Comparison of ENCODE assay signal across 15 cellular contexts in genomic region chr6:160768101-160768500, GRCh38.
A peak's percentile ranks its signal among the peaks of the same experiment; 100 is the strongest.
DNase-seq lines count a peak whose midpoint lies in the region; ATAC-seq and TF ChIP-seq lines count a peak whose summit lies in the region.
"Had no signal": no experiment of that assay in that cellular context is flagged by ENCODE, and none has a peak within 500 bp of the region (broad histone marks: within the 10 kb centered on the region; RNA-seq: fewer than 3 reads in every experiment).

No MANE protein-coding gene starts in this region.

- H3K27me3 Mint-ChIP-seq in natural killer cell (ENCODE audit: low read depth in 2 of 2) (peaks cover 15 to 23% of the 10 kb centered on the region in 2 donors), nephron progenitor cell (ENCODE audit: low read depth, poor library complexity) (peaks cover 16% of the 10 kb centered on the region)
- peaks cover 23 to 32% of the 10 kb centered on the region in 2 donors for H3K27me3 Mint-ChIP-seq in natural killer cell treated with Interleukin-12 subunit alpha and Interleukin-12 subunit beta and Interleukin-15 and Interleukin-18, amount 100 ng/mL, for 72 hours
- H3K27me3 Mint-ChIP-seq in activated T-helper 1 cell treated with anti-CD3 and anti-CD28 coated beads, Interleukin-12 subunit alpha, Interleukin-12 subunit beta, Interleukin-2, Interleukin-4 antibody, amounts not matched to agents 30 ng/mL and 10 ng/mL and 1 ng/mL, durations not matched to agents 14 hours and 24 hours and 36 hours (ENCODE audit: insufficient read depth): peaks cover 23% of the 10 kb centered on the region

- TF ChIP-seq POLR2A in esophagus muscularis mucosa (IDR thresholded peaks at IDR 0.05; ENCODE audit: low read depth): no peak

- H3K9me3 Mint-ChIP-seq in natural killer cell (no peaks in the 10 kb centered on the region), nephron progenitor cell (no peaks in the 10 kb centered on the region)
- H3K9me3 Mint-ChIP-seq in natural killer cell treated with Interleukin-12 subunit alpha and Interleukin-12 subunit beta and Interleukin-15 and Interleukin-18, amount 100 ng/mL, for 72 hours: no peaks in the 10 kb centered on the region
- no peaks in the 10 kb centered on the region for H3K9me3 Mint-ChIP-seq in activated T-helper 1 cell treated with anti-CD3 and anti-CD28 coated beads, Interleukin-12 subunit alpha, Interleukin-12 subunit beta, Interleukin-2, Interleukin-4 antibody, amounts not matched to agents 30 ng/mL and 10 ng/mL and 1 ng/mL, durations not matched to agents 14 hours and 24 hours and 36 hours

- no peaks in the 10 kb centered on the region for H3K36me3 ChIP-seq in esophagus muscularis mucosa
- H3K36me3 ChIP-seq: Peyer's patch had no signal

- H3K27me3 ChIP-seq in esophagus muscularis mucosa: peaks cover 0 to 9% (median 0%) of the 10 kb centered on the region in 4 donors
- H3K27me3 ChIP-seq: Peyer's patch had no signal

- TF ChIP-seq CTCF in natural killer cell (IDR thresholded peaks at IDR 0.05): no peak
- TF ChIP-seq CTCF in esophagus muscularis mucosa (IDR thresholded peaks at IDR 0.05): no peak
- no peak for TF ChIP-seq CTCF in nephron progenitor cell (IDR thresholded peaks at IDR 0.05)

- peaks cover 7 to 17% (median 12%) of the 10 kb centered on the region in 4 donors for H3K4me1 ChIP-seq in esophagus muscularis mucosa

- no peak overlapping the region for H3K27ac ChIP-seq in esophagus muscularis mucosa (replicated peaks in 1 of 4)
- H3K27ac ChIP-seq: KMS-11, Peyer's patch, SK-N-MC had no signal

- H3K4me3 Mint-ChIP-seq in natural killer cell: peak overlapping the region; percentile 40
- H3K4me3 Mint-ChIP-seq in natural killer cell treated with Interleukin-12 subunit alpha and Interleukin-12 subunit beta and Interleukin-15 and Interleukin-18, amount 100 ng/mL, for 72 hours: no peak overlapping the region
- peak overlapping the region; percentile 92 for H3K4me3 Mint-ChIP-seq in nephron progenitor cell
- H3K4me3 Mint-ChIP-seq in activated T-helper 1 cell treated with anti-CD3 and anti-CD28 coated beads, Interleukin-12 subunit alpha, Interleukin-12 subunit beta, Interleukin-2, Interleukin-4 antibody, amounts not matched to agents 30 ng/mL and 10 ng/mL and 1 ng/mL, durations not matched to agents 14 hours and 24 hours and 36 hours: no peak overlapping the region

- WGBS in esophagus muscularis mucosa: 85% methylated on average over 8 of the region's 8 CpGs

- no peak overlapping the region for H3K27ac Mint-ChIP-seq in natural killer cell
- H3K27ac Mint-ChIP-seq in natural killer cell treated with Interleukin-12 subunit alpha and Interleukin-12 subunit beta and Interleukin-15 and Interleukin-18, amount 100 ng/mL, for 72 hours: no peak overlapping the region
- H3K27ac Mint-ChIP-seq in nephron progenitor cell: no peak overlapping the region
- no peak overlapping the region for H3K27ac Mint-ChIP-seq in activated T-helper 1 cell treated with anti-CD3 and anti-CD28 coated beads, Interleukin-12 subunit alpha, Interleukin-12 subunit beta, Interleukin-2, Interleukin-4 antibody, amounts not matched to agents 30 ng/mL and 10 ng/mL and 1 ng/mL, durations not matched to agents 14 hours and 24 hours and 36 hours

- H3K36me3 Mint-ChIP-seq in natural killer cell (no peaks in the 10 kb centered on the region), nephron progenitor cell (ENCODE audit: low read depth) (no peaks in the 10 kb centered on the region)
- H3K36me3 Mint-ChIP-seq in natural killer cell treated with Interleukin-12 subunit alpha and Interleukin-12 subunit beta and Interleukin-15 and Interleukin-18, amount 100 ng/mL, for 72 hours: no peaks in the 10 kb centered on the region
- no peaks in the 10 kb centered on the region for H3K36me3 Mint-ChIP-seq in activated T-helper 1 cell treated with anti-CD3 and anti-CD28 coated beads, Interleukin-12 subunit alpha, Interleukin-12 subunit beta, Interleukin-2, Interleukin-4 antibody, amounts not matched to agents 30 ng/mL and 10 ng/mL and 1 ng/mL, durations not matched to agents 14 hours and 24 hours and 36 hours (ENCODE audit: low read depth)

- DNase-seq in natural killer cell (no peak), esophagus muscularis mucosa (ENCODE audit: extremely low spot score) (peak; percentile 62), nephron progenitor cell (no peak), HK-2 (ENCODE audit: unreplicated experiment) (no peak), ureter (ENCODE audit: low spot score) (no peak), A172 (ENCODE audit: low spot score) (no peak)
- no peak for DNase-seq in natural killer cell treated with Interleukin-12 subunit alpha and Interleukin-12 subunit beta and Interleukin-15 and Interleukin-18, amount 100 ng/mL, for 72 hours (ENCODE audit: low spot score)
- no peak for DNase-seq in activated T-helper 1 cell treated with anti-CD3 and anti-CD28 coated beads, Interleukin-12 subunit alpha, Interleukin-12 subunit beta, Interleukin-2, Interleukin-4 antibody, amounts not matched to agents 30 ng/mL and 10 ng/mL and 1 ng/mL, durations not matched to agents 14 hours and 24 hours and 36 hours (ENCODE audit: low spot score)
- DNase-seq: 8988T, GF-D8, NCI-H1048, NCI-H1436 treated with DMSO at 0.1 percent for 48 hours had no signal

- no peaks in the 10 kb centered on the region for H3K9me3 ChIP-seq in esophagus muscularis mucosa
- H3K9me3 ChIP-seq: Peyer's patch had no signal

- peaks cover 0 to 4% of the 10 kb centered on the region in 2 donors for H3K4me1 Mint-ChIP-seq in natural killer cell
- no peaks in the 10 kb centered on the region for H3K4me1 Mint-ChIP-seq in natural killer cell treated with Interleukin-12 subunit alpha and Interleukin-12 subunit beta and Interleukin-15 and Interleukin-18, amount 100 ng/mL, for 72 hours (ENCODE audit: low read depth in 2 of 2)
- H3K4me1 Mint-ChIP-seq in nephron progenitor cell: peaks cover 4% of the 10 kb centered on the region
- no peaks in the 10 kb centered on the region for H3K4me1 Mint-ChIP-seq in activated T-helper 1 cell treated with anti-CD3 and anti-CD28 coated beads, Interleukin-12 subunit alpha, Interleukin-12 subunit beta, Interleukin-2, Interleukin-4 antibody, amounts not matched to agents 30 ng/mL and 10 ng/mL and 1 ng/mL, durations not matched to agents 14 hours and 24 hours and 36 hours (ENCODE audit: low read depth)

- ATAC-seq in natural killer cell: no peak
- ATAC-seq in natural killer cell treated with Interleukin-12 subunit alpha and Interleukin-12 subunit beta and Interleukin-15 and Interleukin-18, amount 100 ng/mL, for 72 hours: no peak

- H3K4me3 ChIP-seq in esophagus muscularis mucosa: no peak overlapping the region

- intact Hi-C loops in natural killer cell (cut with micrococcal nuclease): no loop called here
- intact Hi-C loops in esophagus muscularis mucosa (cut with DNase I): loop anchor here (5.0 to 10.0 kb wide), 2 partner anchors 36 to 233 kb away; no protein-coding TSS in a partner anchor
- intact Hi-C loops in activated T-helper 1 cell treated with anti-CD3 and anti-CD28 coated beads, Interleukin-12 subunit alpha, Interleukin-12 subunit beta, Interleukin-2, Interleukin-4 antibody, amounts not matched to agents 30 ng/mL and 10 ng/mL and 1 ng/mL, durations not matched to agents 14 hours and 24 hours and 36 hours (cut with micrococcal nuclease): loop anchor here (5.0 kb wide), 1 partner anchor 246 kb away; no protein-coding TSS in a partner anchor

- TF ChIP-seq EP300 in esophagus muscularis mucosa (IDR thresholded peaks at IDR 0.05): no peak

Comparison
In these comparisons a context has a peak if more than half of its experiments do, and no peak if none do; other contexts are left out.
1. H3K4me3 Mint-ChIP-seq: peak in natural killer cell (single experiment) and nephron progenitor cell (single experiment); none in natural killer cell treated with Interleukin-12 subunit alpha and Interleukin-12 subunit beta and Interleukin-15 and Interleukin-18, amount 100 ng/mL, for 72 hours (single experiment) and activated T-helper 1 cell treated with anti-CD3 and anti-CD28 coated beads, Interleukin-12 subunit alpha, Interleukin-12 subunit beta, Interleukin-2, Interleukin-4 antibody, amounts not matched to agents 30 ng/mL and 10 ng/mL and 1 ng/mL, durations not matched to agents 14 hours and 24 hours and 36 hours (single experiment).